8 cellular contexts compared by ENCODE assay signal in genomic region chr11:45964911-45965389, GRCh38. TPM values are rescaled to one million over a fixed set of nuclear protein-coding genes. Genes with fewer than 3 reads are reported as not detected.
DNase-seq lines count a peak whose midpoint lies in the region; ATAC-seq and TF ChIP-seq lines count a peak whose summit lies in the region.

No MANE protein-coding gene starts in this region.

- H3K27ac Mint-ChIP-seq in activated CD4-positive, alpha-beta T cell treated with anti-CD3 and anti-CD28 coated beads for 36 hours = no peak overlapping the region
- H3K27ac Mint-ChIP-seq in chondrocyte (ENCODE audit: unreplicated experiment) = no peak overlapping the region

- H3K4me3 Mint-ChIP-seq in activated CD4-positive, alpha-beta T cell treated with anti-CD3 and anti-CD28 coated beads for 36 hours = no peak overlapping the region
- H3K4me3 Mint-ChIP-seq in chondrocyte (ENCODE audit: unreplicated experiment) = no peak overlapping the region

- no peaks in the 10 kb centered on the region for H3K9me3 Mint-ChIP-seq in activated CD4-positive, alpha-beta T cell treated with anti-CD3 and anti-CD28 coated beads for 36 hours (ENCODE audit: low read depth)
- peaks cover 2% of the 10 kb centered on the region for H3K9me3 Mint-ChIP-seq in chondrocyte (ENCODE audit: low read depth)

- POLR2A ChIA-PET in GM10248 (lab: Yijun Ruan, JAX) = no interaction called here
- POLR2A ChIA-PET in activated CD4-positive, alpha-beta T cell treated with anti-CD3 and anti-CD28 coated beads for 36 hours (lab: Charles Lee) = no interaction called here

- H3K4me1 Mint-ChIP-seq in activated CD4-positive, alpha-beta T cell treated with anti-CD3 and anti-CD28 coated beads for 36 hours = no peaks in the 10 kb centered on the region
- no peaks in the 10 kb centered on the region for H3K4me1 Mint-ChIP-seq in chondrocyte (ENCODE audit: low read depth)

- ATAC-seq in HG03175 (IDR thresholded peaks at IDR 0.05; ENCODE audit: unreplicated experiment) = peak; percentile 68
- ATAC-seq in activated CD4-positive, alpha-beta T cell treated with anti-CD3 and anti-CD28 coated beads for 36 hours = peak; percentile 95
- peak; percentile 87 for ATAC-seq in left colon
- no peak for ATAC-seq in HG03097 (IDR thresholded peaks at IDR 0.05; ENCODE audit: low FRiP score, unreplicated experiment)

- intact Hi-C loops in activated CD4-positive, alpha-beta T cell treated with anti-CD3 and anti-CD28 coated beads for 36 hours (cut with DNase I, micrococcal nuclease) = loop anchor here (1.0 to 5.0 kb wide), 5 partner anchors 41 to 343 kb away; no protein-coding TSS in a partner anchor
- intact Hi-C loops in left colon (cut with DNase I, micrococcal nuclease) = loop anchor here in 1 of 2 donors (2.0 kb wide), 1 partner anchor 42 kb away; no protein-coding TSS in a partner anchor

- CTCF ChIA-PET in GM10248 (lab: Yijun Ruan, JAX) = interaction anchor here (0.7 to 6.0 kb wide), 58 partner anchors 8 to 591 kb away, joined by 3 to 129 read pairs (median 5); partner anchors contain the start of gene PEX16
- CTCF ChIA-PET in activated CD4-positive, alpha-beta T cell treated with anti-CD3 and anti-CD28 coated beads for 36 hours (lab: Charles Lee) = interaction anchor here (0.7 to 8.4 kb wide), 47 partner anchors 9 to 727 kb away, joined by 3 to 115 read pairs (median 5); partner anchors contain the start of gene PEX16

- DNase-seq in GM10248 (ENCODE audit: extremely low spot score) (peak; percentile 77), NCI-H460 (ENCODE audit: extremely low read depth, low read depth) (peak; percentile 63), chondrocyte (ENCODE audit: low spot score) (no peak), left colon (peak; percentile 42 to 45)
- DNase-seq in activated CD4-positive, alpha-beta T cell treated with anti-CD3 and anti-CD28 coated beads for 36 hours = peak; percentile 73
- peak; percentile 23 to 50 for DNase-seq in stimulated activated CD4-positive, alpha-beta T cell treated with anti-CD3 and anti-CD28 coated beads, Interleukin-4, amount 100 ng/mL, for 4 hours

- no peaks in the 10 kb centered on the region for H3K27me3 Mint-ChIP-seq in activated CD4-positive, alpha-beta T cell treated with anti-CD3 and anti-CD28 coated beads for 36 hours
- H3K27me3 Mint-ChIP-seq in chondrocyte (ENCODE audit: low read depth) = no peaks in the 10 kb centered on the region

- TF ChIP-seq CTCF in GM10248 (IDR thresholded peaks at IDR 0.05; ENCODE audit: control extremely low read depth, extremely low read depth, low read depth, missing control alignments) (peak; percentile 91), chondrocyte (IDR thresholded peaks at IDR 0.05) (peak; percentile 94)

- H3K36me3 Mint-ChIP-seq in activated CD4-positive, alpha-beta T cell treated with anti-CD3 and anti-CD28 coated beads for 36 hours (ENCODE audit: low read depth) = peaks cover 8% of the 10 kb centered on the region
- peaks cover 17% of the 10 kb centered on the region for H3K36me3 Mint-ChIP-seq in chondrocyte (ENCODE audit: low read depth)

RNA-seq across cellular contexts. Expression of gene LARGE2, which starts 42.5 kb away (rescaled TPM):
- total RNA-seq in NCI-H460 (2014; rRNA removed; shearing (Covaris generic)) = 0.30 and 3.9 TPM in 2 replicates
- polyA plus RNA-seq in NCI-H460 (2014; cell fraction: nucleus; rRNA removed) = 2.5 and 4.9 TPM in 2 replicates
- 1 to 10 TPM in 1 of 2 experiments, under 1 TPM in 1; 0.75 to 1.1 TPM for total RNA-seq in activated CD4-positive, alpha-beta T cell treated with anti-CD3 and anti-CD28 coated beads for 36 hours
- total RNA-seq in chondrocyte = not detected in 3 replicates
- 1 to 10 TPM; 1.1 to 4.2 TPM for total RNA-seq in left colon

RNA-seq across cellular contexts. Expression of gene PEX16, which starts 47.3 kb away (rescaled TPM):
- 17.0 and 20.8 TPM in 2 replicates for total RNA-seq in NCI-H460 (2014; rRNA removed; shearing (Covaris generic))
- polyA plus RNA-seq in NCI-H460 (2014; cell fraction: nucleus; rRNA removed) = 54.1 and 60.1 TPM in 2 replicates
- 10 to 100 TPM; 28.1 to 33.4 TPM for total RNA-seq in activated CD4-positive, alpha-beta T cell treated with anti-CD3 and anti-CD28 coated beads for 36 hours
- 17.5 to 22.8 TPM (median 20.4 TPM) in 3 replicates for total RNA-seq in chondrocyte
- total RNA-seq in left colon = 10 to 100 TPM; 39.6 to 42.9 TPM

RNA-seq across cellular contexts. Expression of gene FREY1, which starts 57.9 kb away (rescaled TPM):
- total RNA-seq in NCI-H460 (2014; rRNA removed; shearing (Covaris generic)) = 0.38 and 0.67 TPM in 2 replicates
- 0.35 and 0.84 TPM in 2 replicates for polyA plus RNA-seq in NCI-H460 (2014; cell fraction: nucleus; rRNA removed)
- total RNA-seq in activated CD4-positive, alpha-beta T cell treated with anti-CD3 and anti-CD28 coated beads for 36 hours = 1 to 10 TPM; 1.0 to 1.5 TPM
- total RNA-seq in chondrocyte = 0.49 to 1.4 TPM (median 0.80 TPM) in 3 replicates
- total RNA-seq in left colon = 1 to 10 TPM in 1 of 2 donors, under 1 TPM in 1; 0.61 to 1.3 TPM
